1 cellular context compared by ENCODE assay signal in the genomic region with DNA sequence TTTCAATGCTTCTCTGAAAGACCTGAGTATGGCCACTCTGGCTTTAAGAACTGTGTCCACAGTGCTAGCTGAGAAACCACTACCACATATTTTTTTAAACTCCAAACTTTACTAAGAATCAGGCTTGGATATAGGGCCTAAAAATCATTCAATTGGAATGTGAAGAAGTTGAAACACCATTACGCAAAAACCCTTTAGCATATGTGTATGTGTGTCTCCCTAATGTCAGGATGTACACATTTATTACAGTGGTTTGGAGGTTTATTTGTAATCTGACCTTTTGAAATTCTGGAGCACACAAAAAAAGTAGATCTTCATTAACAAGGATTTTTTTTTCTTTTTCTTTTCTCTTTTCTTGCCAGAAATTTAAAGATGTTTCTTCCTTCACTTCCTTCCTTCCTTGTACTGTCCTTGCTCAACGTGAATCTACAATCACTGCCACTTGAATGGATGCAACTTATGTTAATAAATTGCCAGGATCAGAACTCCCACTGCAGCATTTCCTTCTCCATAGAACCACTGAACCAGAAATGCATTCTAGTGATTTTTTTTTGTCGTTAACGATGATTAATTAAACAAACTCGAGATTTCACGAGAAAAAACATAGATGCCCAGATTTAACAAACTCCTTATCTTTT.
TF ChIP-seq lines count a peak whose summit lies in the region.

No MANE protein-coding gene starts in this region.

TF ChIP-seq in SK-N-SH treated with all-trans-retinoic acid at 6 μM for 48 hours, 23 proteins besides CTCF, POLR2A, EP300 and RAD21 (continued from another document):
- TF ChIP-seq POU6F1 (CRISPR knock-in tag; IDR thresholded peaks at IDR 0.05; ENCODE audit: borderline replicate concordance, low read depth) (no peak), ZNF70 (CRISPR knock-in tag; IDR thresholded peaks at IDR 0.05) (no peak), CREB5 (CRISPR knock-in tag; IDR thresholded peaks at IDR 0.05; ENCODE audit: low read depth) (no peak)
TF ChIP-seq in SK-N-SH treated with all-trans-retinoic acid at 6 μM for 48 hours: peak in this region for 0.
